ENCODE assay signal across 27 cellular contexts in the genomic region with DNA sequence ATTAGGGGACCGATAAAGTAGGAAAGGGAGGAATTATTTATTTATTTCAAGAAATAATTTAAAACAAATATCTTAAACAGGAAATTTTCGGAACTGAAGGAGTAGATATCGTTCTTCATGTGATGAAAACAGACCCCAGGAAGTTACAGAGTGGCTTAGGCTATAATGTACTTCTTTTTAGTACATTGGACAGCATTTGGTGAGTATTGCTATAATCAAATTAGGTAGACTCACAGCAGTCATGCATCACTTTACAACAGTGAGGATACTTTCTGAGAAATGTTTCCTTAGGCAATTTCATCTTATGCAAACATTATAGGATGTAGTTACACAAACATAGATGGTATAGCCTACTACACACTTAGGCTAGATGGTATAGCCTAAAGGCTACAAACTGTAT. TPM values are rescaled to one million over a fixed set of nuclear protein-coding genes. Genes with fewer than 3 reads are reported as not detected.
"Had no signal": no experiment of that assay in that cellular context is flagged by ENCODE, and none has a peak within 500 bp of the region (broad histone marks: within the 10 kb centered on the region; RNA-seq: fewer than 3 reads in every experiment).

No MANE protein-coding gene starts in this region.

- H2AFZ ChIP-seq: parathyroid adenoma had no signal

- H3K9ac ChIP-seq: parathyroid adenoma had no signal

- H3K9me3 ChIP-seq: ovary, psoas muscle, right lobe of liver, sigmoid colon, stomach, thoracic aorta, thyroid gland, tibial nerve, upper lobe of left lung, vagina had no signal

- H3K4me1 ChIP-seq: parathyroid adenoma, psoas muscle, right lobe of liver, sigmoid colon, stomach, thyroid gland, tibial nerve, upper lobe of left lung, vagina had no signal

- H3K79me2 ChIP-seq: parathyroid adenoma had no signal

- H3K27ac ChIP-seq: neutrophil, ovary, parathyroid adenoma, psoas muscle, right lobe of liver, sigmoid colon, stomach, thoracic aorta, thyroid gland, tibial nerve, upper lobe of left lung, vagina had no signal

- H3K4me3 ChIP-seq: ovary, psoas muscle, right lobe of liver, sigmoid colon, stomach, thoracic aorta, thyroid gland, tibial nerve, upper lobe of left lung, vagina had no signal

- H3K27me3 ChIP-seq: neutrophil, ovary, right lobe of liver, sigmoid colon, stomach, thyroid gland, tibial nerve, upper lobe of left lung, vagina had no signal

- DNase-seq: nephron progenitor cell; occipital lobe; ovary; posterior cingulate gyrus; psoas muscle; right cardiac atrium; right lobe of liver; sigmoid colon; small intestine; stimulated activated CD4-positive, alpha-beta T cell treated with anti-CD3 and anti-CD28 coated beads, Interleukin-15, amount 100 ng/mL, for 24 hours; stimulated activated CD4-positive, alpha-beta T cell treated with anti-CD3 and anti-CD28 coated beads, Interleukin-2, amount 100 ng/mL, for 24 hours; stimulated activated CD4-positive, alpha-beta T cell treated with anti-CD3 and anti-CD28 coated beads, Interleukin-2, amount 100 ng/mL, for 48 hours; stimulated activated CD4-positive, alpha-beta T cell treated with anti-CD3 and anti-CD28 coated beads, Interleukin-4, amount 100 ng/mL, for 24 hours; stimulated activated naive B cell treated with anti-CD40 and anti-IgM and Interleukin-4, amounts not matched to agents 10 μg/mL and 1 μg/mL and 100 μg/mL, for 72 hours; stimulated activated naive CD4-positive, alpha-beta T cell treated with Interleukin-2 at 50 U/mL for 16 hours; stomach; thyroid gland; trophoblast cell; upper lobe of left lung had no signal

- H3K36me3 ChIP-seq: neutrophil, ovary, right lobe of liver, thoracic aorta, thyroid gland, upper lobe of left lung, vagina had no signal

- FAIRE-seq: urothelium cell line had no signal

- ATAC-seq: natural killer cell treated with Interleukin-12 subunit alpha and Interleukin-12 subunit beta and Interleukin-15 and Interleukin-18, amount 100 ng/mL, for 72 hours; psoas muscle; right cardiac atrium; right lobe of liver; stimulated activated effector memory CD8-positive, alpha-beta T cell treated with anti-CD3 and anti-CD28 coated beads, Interleukin-12 subunit alpha, Interleukin-12 subunit beta, amount 100 ng/mL, for 72 hours; stimulated activated naive B cell treated with anti-CD40 and anti-IgM and Interleukin-4, amounts not matched to agents 10 μg/mL and 1 μg/mL and 100 μg/mL, for 72 hours had no signal

RNA-seq across cellular contexts. Expression of gene FAM237B, which starts 33.0 kb away (rescaled TPM):
- polyA plus RNA-seq: ovary, psoas muscle, right cardiac atrium, small intestine, stomach had no signal
